In genomic region chr11:125429174-125429707, GRCh38 we compare ENCODE assay signal across 8 cellular contexts.
DNase-seq lines count a peak whose midpoint lies in the region; ATAC-seq and TF ChIP-seq lines count a peak whose summit lies in the region.
"Had no signal": no experiment of that assay in that cellular context is flagged by ENCODE, and none has a peak within 500 bp of the region (broad histone marks: within the 10 kb centered on the region; RNA-seq: fewer than 3 reads in every experiment).

No MANE protein-coding gene starts in this region.

- TF ChIP-seq CTCF in GM06990 (IDR thresholded peaks at IDR 0.05; ENCODE audit: insufficient read depth, low read length, poor library complexity, severe bottlenecking) = peak; percentile 90
- peak; percentile 79 for TF ChIP-seq CTCF in hepatocyte (IDR thresholded peaks at IDR 0.05; ENCODE audit: poor library complexity)

- DNase-seq in GM06990 (ENCODE audit: extremely low read depth, insufficient read length) (peak; percentile 30), RPMI8226 (peak; percentile 58), amniotic epithelial cell (ENCODE audit: low read depth) (peak; percentile 28), hepatocyte (ENCODE audit: low spot score) (peak; percentile 82)
- peak; percentile 28 for DNase-seq in stimulated activated CD4-positive, alpha-beta T cell treated with anti-CD3 and anti-CD28 coated beads, Interleukin-12 subunit alpha, Interleukin-12 subunit beta, amount 100 ng/mL, for 4 hours

- no peak overlapping the region for H3K27ac ChIP-seq in hepatocyte
- H3K27ac ChIP-seq: uterus had no signal

- H4K20me1 ChIP-seq in hepatocyte (ENCODE audit: insufficient read depth, poor library complexity, severe bottlenecking) = no peaks in the 10 kb centered on the region

- no peaks in the 10 kb centered on the region for H3K9me2 ChIP-seq in hepatocyte (replicated peaks; ENCODE audit: insufficient read depth)

- no peak overlapping the region for H2AFZ ChIP-seq in hepatocyte

- no peak overlapping the region for H3K4me3 ChIP-seq in GM06990 (replicated peaks; ENCODE audit: low read depth, low read length)
- no peak overlapping the region for H3K4me3 ChIP-seq in hepatocyte
- H3K4me3 ChIP-seq: uterus had no signal

- H3K36me3 ChIP-seq in GM06990 (ENCODE audit: control insufficient read depth, insufficient read depth, low read length) = no peaks in the 10 kb centered on the region
- H3K36me3 ChIP-seq in hepatocyte (replicated peaks; ENCODE audit: insufficient read depth, low read depth) = no peaks in the 10 kb centered on the region
- H3K36me3 ChIP-seq: uterus had no signal

- H3K9me3 ChIP-seq in hepatocyte (ENCODE audit: low read depth) = no peaks in the 10 kb centered on the region
- H3K9me3 ChIP-seq: uterus had no signal

- no peaks in the 10 kb centered on the region for H3K79me2 ChIP-seq in hepatocyte

- H3K4me1 ChIP-seq in hepatocyte (ENCODE audit: insufficient read depth) = peaks cover 3% of the 10 kb centered on the region
- H3K4me1 ChIP-seq: uterus had no signal

- ATAC-seq in HG03139 (IDR thresholded peaks at IDR 0.05; ENCODE audit: unreplicated experiment) (peak; percentile 61), GM18907 (IDR thresholded peaks at IDR 0.05; ENCODE audit: unreplicated experiment) (no peak)

- no peaks in the 10 kb centered on the region; the same call in 1 of the 2 replicates for H3K27me3 ChIP-seq in GM06990 (replicated peaks; ENCODE audit: control insufficient read depth, insufficient read depth, low read length)
- no peaks in the 10 kb centered on the region for H3K27me3 ChIP-seq in hepatocyte
- H3K27me3 ChIP-seq: uterus had no signal

- 32% methylated on average over 6 of the region's 6 CpGs for WGBS in hepatocyte (ENCODE audit: low lambda C conversion rate, missing lambda C conversion rate)

- H3K4me2 ChIP-seq in hepatocyte = no peak overlapping the region

Comparison
In these comparisons a context has a peak if more than half of its experiments do, and no peak if none do; other contexts are left out.
1. DNase-seq: peak in every context shown above with its lines; median percentile 82 in hepatocyte; 58 in RPMI8226; 30 in GM06990; 28 in amniotic epithelial cell; 28 in stimulated activated CD4-positive, alpha-beta T cell treated with anti-CD3 and anti-CD28 coated beads, Interleukin-12 subunit alpha, Interleukin-12 subunit beta, amount 100 ng/mL, for 4 hours.